12 cellular contexts compared by ENCODE assay signal in the genomic region with DNA sequence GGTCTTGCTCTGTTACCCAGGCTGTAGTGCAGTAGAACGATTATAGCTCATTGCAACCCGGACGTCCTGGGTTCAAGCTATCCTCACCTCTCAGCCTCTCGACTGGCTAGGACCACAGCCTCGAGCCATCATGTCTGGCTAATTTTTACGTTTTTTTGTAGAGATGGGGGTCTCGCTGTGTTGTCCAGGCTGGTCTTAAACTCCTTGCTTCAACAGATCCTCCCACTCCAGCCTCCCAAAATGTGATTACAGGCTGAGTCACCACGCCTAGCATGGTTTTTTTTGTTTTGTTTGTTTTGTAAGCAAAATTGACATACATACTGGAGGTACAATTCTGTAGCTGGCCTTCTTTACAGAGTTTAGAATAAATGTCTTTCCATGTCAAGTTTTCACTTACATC. TPM values are rescaled to one million over a fixed set of nuclear protein-coding genes. Genes with fewer than 3 reads are reported as not detected.
A peak's percentile ranks its signal among the peaks of the same experiment; 100 is the strongest.
DNase-seq lines count a peak whose midpoint lies in the region; ATAC-seq and TF ChIP-seq lines count a peak whose summit lies in the region.
"Had no signal": no experiment of that assay in that cellular context is flagged by ENCODE, and none has a peak within 500 bp of the region (broad histone marks: within the 10 kb centered on the region; RNA-seq: fewer than 3 reads in every experiment).

No MANE protein-coding gene starts in this region.

- in situ Hi-C loops in GM13977 (cut with MboI; ENCODE audit: low pct_unique_long_range_greater_than_20kb, low sequenced_read_pairs, unreplicated experiment) = no loop called here

- TF ChIP-seq CTCF in GM13977 (IDR thresholded peaks at IDR 0.05; ENCODE audit: extremely low read depth, insufficient read depth, missing control alignments) = no peak

- H3K4me3 ChIP-seq in stomach smooth muscle (ENCODE audit: low read length in 2 of 2) = peak overlapping the region; percentile 84 to 98

- no peak overlapping the region for H3K27ac ChIP-seq in stomach smooth muscle (ENCODE audit: low read length)

- peak overlapping the region in 1 of 2 donors; percentile 92 for H3K9ac ChIP-seq in stomach smooth muscle (ENCODE audit: low read length in 2 of 2)

- peaks cover 23% of the 10 kb centered on the region for H3K4me1 Mint-ChIP-seq in activated T-cell treated with anti-CD3 and anti-CD28 coated beads, Interleukin-2, amount 50 U/mL, for 72 hours (ENCODE audit: low read depth)
- peaks cover 17% of the 10 kb centered on the region for H3K4me1 Mint-ChIP-seq in activated CD4-positive, alpha-beta memory T cell treated with anti-CD3 and anti-CD28 coated beads for 36 hours (ENCODE audit: low read depth)
- peaks cover 23 to 34% of the 10 kb centered on the region in 2 donors for H3K4me1 Mint-ChIP-seq in immature natural killer cell

- intact Hi-C loops in activated CD4-positive, alpha-beta memory T cell treated with anti-CD3 and anti-CD28 coated beads for 36 hours (cut with micrococcal nuclease) = no loop called here

- H3K9me3 ChIP-seq in stomach smooth muscle (ENCODE audit: control insufficient read depth in 2 of 2, low read length in 2 of 2) = no peaks in the 10 kb centered on the region

- H3K36me3 Mint-ChIP-seq in activated T-cell treated with anti-CD3 and anti-CD28 coated beads, Interleukin-2, amount 50 U/mL, for 72 hours (ENCODE audit: insufficient read depth in 2 of 2) = peaks cover 2 to 6% of the 10 kb centered on the region in 2 donors
- peaks cover 11% of the 10 kb centered on the region for H3K36me3 Mint-ChIP-seq in activated CD4-positive, alpha-beta memory T cell treated with anti-CD3 and anti-CD28 coated beads for 36 hours
- peaks cover 3 to 8% (median 3%) of the 10 kb centered on the region in 3 donors for H3K36me3 Mint-ChIP-seq in immature natural killer cell

- POLR2A ChIA-PET in activated CD4-positive, alpha-beta memory T cell treated with anti-CD3 and anti-CD28 coated beads for 36 hours (lab: Charles Lee) = interaction anchor here (1.2 to 1.5 kb wide), 2 partner anchors 11 to 70 kb away, joined by 3 to 12 read pairs; partner anchors contain the start of gene RBM15

- no peaks in the 10 kb centered on the region for H3K9me3 Mint-ChIP-seq in activated T-cell treated with anti-CD3 and anti-CD28 coated beads, Interleukin-2, amount 50 U/mL, for 72 hours
- no peaks in the 10 kb centered on the region for H3K9me3 Mint-ChIP-seq in activated CD4-positive, alpha-beta memory T cell treated with anti-CD3 and anti-CD28 coated beads for 36 hours
- no peaks in the 10 kb centered on the region for H3K9me3 Mint-ChIP-seq in immature natural killer cell

- H3K27me3 Mint-ChIP-seq in activated T-cell treated with anti-CD3 and anti-CD28 coated beads, Interleukin-2, amount 50 U/mL, for 72 hours (ENCODE audit: low read depth) = no peaks in the 10 kb centered on the region
- H3K27me3 Mint-ChIP-seq in activated CD4-positive, alpha-beta memory T cell treated with anti-CD3 and anti-CD28 coated beads for 36 hours = no peaks in the 10 kb centered on the region
- H3K27me3 Mint-ChIP-seq in immature natural killer cell (ENCODE audit: low read depth in 3 of 3) = peaks cover 3 to 12% (median 12%) of the 10 kb centered on the region in 3 donors

- peak overlapping the region; percentile 97 to 100 for H3K4me3 Mint-ChIP-seq in activated T-cell treated with anti-CD3 and anti-CD28 coated beads, Interleukin-2, amount 50 U/mL, for 72 hours
- H3K4me3 Mint-ChIP-seq in activated CD4-positive, alpha-beta memory T cell treated with anti-CD3 and anti-CD28 coated beads for 36 hours = peak overlapping the region; percentile 100
- H3K4me3 Mint-ChIP-seq in immature natural killer cell = peak overlapping the region; percentile 96 to 100 (median 100)

- H3K36me3 ChIP-seq in stomach smooth muscle (ENCODE audit: control insufficient read depth in 2 of 2, insufficient read depth in 2 of 2, low read length in 2 of 2) = peaks cover 9 to 11% of the 10 kb centered on the region in 2 donors

- CTCF ChIA-PET in activated CD4-positive, alpha-beta memory T cell treated with anti-CD3 and anti-CD28 coated beads for 36 hours (lab: Charles Lee) = interaction anchor here (1.0 to 11.1 kb wide), 10 partner anchors 51 to 212 kb away, joined by 3 to 152 read pairs (median 7); partner anchors contain the start of gene RBM15

- no peak for ATAC-seq in activated T-cell treated with anti-CD3 and anti-CD28 coated beads, Interleukin-2, amount 50 U/mL, for 72 hours (replicated peaks in 1 of 2)
- no peak for ATAC-seq in GM21717 (IDR thresholded peaks at IDR 0.05; ENCODE audit: unreplicated experiment)

- peaks cover 4% of the 10 kb centered on the region for H3K4me1 ChIP-seq in stomach smooth muscle (ENCODE audit: control insufficient read depth, insufficient read depth, low read length)

- peak overlapping the region; percentile 92 for H3K27ac Mint-ChIP-seq in activated T-cell treated with anti-CD3 and anti-CD28 coated beads, Interleukin-2, amount 50 U/mL, for 72 hours
- H3K27ac Mint-ChIP-seq in activated CD4-positive, alpha-beta memory T cell treated with anti-CD3 and anti-CD28 coated beads for 36 hours = no peak overlapping the region
- H3K27ac Mint-ChIP-seq in immature natural killer cell = peak overlapping the region in 5 of 6 donors; percentile 60 to 100 (median 76)

- no peak for DNase-seq in activated T-cell treated with anti-CD3 and anti-CD28 coated beads, Interleukin-2, amount 50 U/mL, for 72 hours
- DNase-seq in activated T-cell treated with anti-CD3 and anti-CD28 coated beads for 4 hours (no peak), immature natural killer cell (no peak), GM13977 (ENCODE audit: low spot score) (no peak), HuH-7.5 (ENCODE audit: low spot score) (no peak)
- DNase-seq in activated CD4-positive, alpha-beta memory T cell treated with anti-CD3 and anti-CD28 coated beads for 36 hours = no peak
- DNase-seq: cerebellar nuclear complex, midbrain, SW 1271 had no signal

- H3K27me3 ChIP-seq in stomach smooth muscle (ENCODE audit: control insufficient read depth in 1 of 2, insufficient read depth in 2 of 2, low read length in 2 of 2) = no peaks in the 10 kb centered on the region

RNA-seq across cellular contexts. Expression of gene LAMTOR5, which starts 1.0 kb away (rescaled TPM):
- 100 to 1,000 TPM in 1 of 2 donors, 10 to 100 TPM in 1; 89.2 to 101 TPM for total RNA-seq in activated T-cell treated with anti-CD3 and anti-CD28 coated beads, Interleukin-2, amount 50 U/mL, for 72 hours
- total RNA-seq in activated CD4-positive, alpha-beta memory T cell treated with anti-CD3 and anti-CD28 coated beads for 36 hours = 100 to 1,000 TPM; 151 to 153 TPM
- polyA plus RNA-seq in immature natural killer cell = 100 to 1,000 TPM; 254 to 387 (median 277) TPM

RNA-seq across cellular contexts. Expression of gene SLC16A4, which starts 17.7 kb away (rescaled TPM):
- under 1 TPM; 0.44 to 0.58 TPM for total RNA-seq in activated T-cell treated with anti-CD3 and anti-CD28 coated beads, Interleukin-2, amount 50 U/mL, for 72 hours
- under 1 TPM; 0.19 to 0.48 TPM for total RNA-seq in activated CD4-positive, alpha-beta memory T cell treated with anti-CD3 and anti-CD28 coated beads for 36 hours
- under 1 TPM in 1 of 3 donors, not detected in 2; 0.80 TPM for polyA plus RNA-seq in immature natural killer cell

RNA-seq across cellular contexts. Expression of gene PROK1, which starts 42.5 kb away (rescaled TPM):
- total RNA-seq in activated T-cell treated with anti-CD3 and anti-CD28 coated beads, Interleukin-2, amount 50 U/mL, for 72 hours = under 1 TPM in 1 of 2 donors, not detected in 1; 0.17 TPM
- not detected for total RNA-seq in activated CD4-positive, alpha-beta memory T cell treated with anti-CD3 and anti-CD28 coated beads for 36 hours
- polyA plus RNA-seq in immature natural killer cell = not detected
- total RNA-seq: LHCN-M2 had no signal
